Comparison of ENCODE assay signal across 21 cellular contexts in genomic region chr4:158046345-158046744, GRCh38.
"Had no signal": no experiment of that assay in that cellular context is flagged by ENCODE, and none has a peak within 500 bp of the region (broad histone marks: within the 10 kb centered on the region; RNA-seq: fewer than 3 reads in every experiment).

No MANE protein-coding gene starts in this region.

- H3K4me1 ChIP-seq: heart left ventricle, right atrium auricular region, thyroid gland had no signal

- DNase-seq: activated B cell treated with CpG ODN at 0.5 μM for 24 hours; activated CD4-positive, alpha-beta T cell treated with anti-CD3 and anti-CD28 coated beads for 4 hours; activated CD4-positive, alpha-beta T cell treated with anti-CD3 and anti-CD28 coated beads, Interleukin-2, amount 50 U/mL, for 48 hours; activated CD8-positive, alpha-beta memory T cell treated with anti-CD3 and anti-CD28 coated beads, Interleukin-2, amount 50 U/mL, for 48 hours; activated naive CD4-positive, alpha-beta T cell treated with anti-CD3 and anti-CD28 coated beads for 36 hours; activated naive CD8-positive, alpha-beta T cell treated with anti-CD3 and anti-CD28 coated beads, Interleukin-2, amount 10 ng/mL, durations not matched to agents 7 days and 5 days; activated T-cell treated with anti-CD3 and anti-CD28 coated beads, Interleukin-2, amount 50 U/mL, for 4 hours; amygdala; dermis blood vessel endothelial cell; effector CD8-positive, alpha-beta T cell; heart left ventricle; islet precursor cell; left cardiac atrium; naive B cell; stimulated activated CD4-positive, alpha-beta T cell treated with anti-CD3 and anti-CD28 coated beads, Interleukin-12 subunit alpha, Interleukin-12 subunit beta, amount 100 ng/mL, for 4 hours; substantia nigra; SW 1271; T-helper 17 cell; thyroid gland had no signal

- H3K27me3 ChIP-seq: cardiac muscle cell, heart left ventricle, right atrium auricular region, thyroid gland had no signal

- H3K4me3 ChIP-seq: cardiac muscle cell, heart left ventricle, right atrium auricular region, thyroid gland had no signal

- H3K36me3 ChIP-seq: cardiac muscle cell, heart left ventricle, right atrium auricular region, thyroid gland had no signal

- H3K27ac ChIP-seq: cardiac muscle cell, heart left ventricle, right atrium auricular region, thyroid gland had no signal

- ATAC-seq: activated T-cell treated with anti-CD3 and anti-CD28 coated beads, Interleukin-2, amount 50 U/mL, for 4 hours; heart left ventricle; left cardiac atrium; T-helper 17 cell had no signal

- H3K9me3 ChIP-seq: right atrium auricular region, thyroid gland had no signal
